ENCODE assay signal across 9 cellular contexts in the genomic region with DNA sequence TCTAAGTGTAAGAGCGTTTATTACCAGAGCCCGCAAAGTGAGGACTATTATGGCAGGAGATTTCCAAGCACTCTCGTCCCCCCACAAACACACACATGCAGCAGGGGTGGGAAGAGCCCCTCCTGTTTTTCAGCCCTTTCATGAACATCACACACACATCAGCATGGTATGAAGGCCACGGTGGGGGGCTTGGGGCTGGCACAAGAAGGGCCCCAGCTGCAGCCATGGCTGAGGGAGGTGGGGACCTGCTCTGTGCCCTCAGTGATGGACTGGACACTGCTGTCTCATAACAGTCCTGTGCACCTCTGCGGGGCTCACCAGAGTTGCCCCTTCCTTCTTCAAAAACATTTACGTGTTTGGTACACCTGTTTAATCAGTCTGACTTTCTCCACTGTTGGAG.
"Had no signal": no experiment of that assay in that cellular context is flagged by ENCODE, and none has a peak within 500 bp of the region (broad histone marks: within the 10 kb centered on the region; RNA-seq: fewer than 3 reads in every experiment).

No MANE protein-coding gene starts in this region.

- H3K27ac ChIP-seq: GM23248, HL-60 had no signal

- H3K27me3 Mint-ChIP-seq: IgD-negative memory B cell had no signal

- ATAC-seq: HCT116, HepG2 had no signal

- H3K9ac ChIP-seq: GM23248 had no signal

- H3K9me3 ChIP-seq: HAP-1 had no signal

- H3K4me1 ChIP-seq: HAP-1 had no signal

- H3K4me1 Mint-ChIP-seq: IgD-negative memory B cell had no signal

- H3K4me3 Mint-ChIP-seq: HFFc6, IgD-negative memory B cell had no signal

- DNase-seq: GM23248, GOT3, H7, HFFc6 had no signal

- H3K4me3 ChIP-seq: GM23248, HAP-1 had no signal

- FAIRE-seq: HepG2 had no signal

- H3K36me3 ChIP-seq: HAP-1 had no signal
